ENCODE assay signal across 1 cellular context in genomic region chr1:234973426-234974250, GRCh38.
A peak's percentile ranks its signal among the peaks of the same experiment; 100 is the strongest.
TF ChIP-seq lines count a peak whose summit lies in the region.

No MANE protein-coding gene starts in this region.

TF ChIP-seq in HepG2, 621 proteins besides CTCF, POLR2A, EP300 and RAD21 (continued from another document and continues in another):
- no peak for TF ChIP-seq ARID3A (IDR thresholded peaks at IDR 0.05; ENCODE audit: low read depth, low read length)
- no peak for TF ChIP-seq TRAFD1 (CRISPR knock-in tag; IDR thresholded peaks at IDR 0.05; ENCODE audit: borderline replicate concordance)
- TF ChIP-seq ZNF225 (CRISPR knock-in tag; IDR thresholded peaks at IDR 0.05), result no peak
- no peak for TF ChIP-seq THAP9 (CRISPR knock-in tag; IDR thresholded peaks at IDR 0.05; ENCODE audit: borderline replicate concordance)
- TF ChIP-seq PAXIP1 (CRISPR knock-in tag; conservative IDR thresholded peaks at IDR 0.05), result no peak
- TF ChIP-seq PHF21A (CRISPR knock-in tag; IDR thresholded peaks at IDR 0.05), result no peak
- TF ChIP-seq TRIM22 (IDR thresholded peaks at IDR 0.05), result no peak
- no peak for TF ChIP-seq SRY (CRISPR knock-in tag; IDR thresholded peaks at IDR 0.05)
- no peak for TF ChIP-seq SOX5 (CRISPR knock-in tag; IDR thresholded peaks at IDR 0.05; ENCODE audit: borderline replicate concordance)
- TF ChIP-seq ZNF672 (CRISPR knock-in tag; IDR thresholded peaks at IDR 0.05), result no peak
- no peak for TF ChIP-seq FOXK1 (CRISPR knock-in tag; IDR thresholded peaks at IDR 0.05; ENCODE audit: borderline replicate concordance, low read depth)
- TF ChIP-seq CBX2 (IDR thresholded peaks at IDR 0.05; ENCODE audit: low read depth, low read length), result no peak
- TF ChIP-seq CBX2 (CRISPR knock-in tag; IDR thresholded peaks at IDR 0.05; ENCODE audit: low read depth), result no peak
- no peak for TF ChIP-seq CENPX (CRISPR knock-in tag; IDR thresholded peaks at IDR 0.05)
- TF ChIP-seq TOE1 (CRISPR knock-in tag; IDR thresholded peaks at IDR 0.05), result no peak
- no peak for TF ChIP-seq RBAK (CRISPR knock-in tag; IDR thresholded peaks at IDR 0.05)
- no peak for TF ChIP-seq ZNF780A (CRISPR knock-in tag; IDR thresholded peaks at IDR 0.05)
- no peak for TF ChIP-seq MZF1 (CRISPR knock-in tag; IDR thresholded peaks at IDR 0.05; ENCODE audit: borderline replicate concordance)
- peak; percentile 77; the same call in 1 of the 2 replicates for TF ChIP-seq HNRNPL (IDR thresholded peaks at IDR 0.05; ENCODE audit: low read depth, low read length)
- TF ChIP-seq GATAD2A (CRISPR knock-in tag; IDR thresholded peaks at IDR 0.05), result peak; percentile 43
- TF ChIP-seq NBN (conservative IDR thresholded peaks at IDR 0.05), result no peak
- TF ChIP-seq TEAD2 (CRISPR knock-in tag; IDR thresholded peaks at IDR 0.05), result no peak
- no peak for TF ChIP-seq GLI4 (CRISPR knock-in tag; IDR thresholded peaks at IDR 0.05; ENCODE audit: borderline replicate concordance)
- no peak for TF ChIP-seq ZNF616 (CRISPR knock-in tag; IDR thresholded peaks at IDR 0.05; ENCODE audit: low read depth)
- no peak for TF ChIP-seq NFE2L1 (CRISPR knock-in tag; IDR thresholded peaks at IDR 0.05; ENCODE audit: borderline replicate concordance)
- TF ChIP-seq ZNF605 (CRISPR knock-in tag; IDR thresholded peaks at IDR 0.05), result 0 out of 2 replicates have a peak, but pooled peaks have one; percentile 25
- TF ChIP-seq PRMT3 (CRISPR knock-in tag; IDR thresholded peaks at IDR 0.05; ENCODE audit: borderline replicate concordance, low read depth), result no peak
- TF ChIP-seq ZNF850 (CRISPR knock-in tag; conservative IDR thresholded peaks at IDR 0.05), result no peak
- no peak for TF ChIP-seq ZBTB38 (CRISPR knock-in tag; IDR thresholded peaks at IDR 0.05)
- no peak for TF ChIP-seq CBX5 (CRISPR knock-in tag; IDR thresholded peaks at IDR 0.05; ENCODE audit: borderline replicate concordance)
- TF ChIP-seq DBP (CRISPR knock-in tag; IDR thresholded peaks at IDR 0.05; ENCODE audit: not compliant biosample characterization), result no peak
- no peak for TF ChIP-seq CENPT (CRISPR knock-in tag; IDR thresholded peaks at IDR 0.05; ENCODE audit: low read depth)
- peak in 1 of 2 experiments; percentile 23; a peak in 1 of 4 replicates for TF ChIP-seq NR2F1 (CRISPR knock-in tag; IDR thresholded peaks at IDR 0.05)
- no peak for TF ChIP-seq POGZ (CRISPR knock-in tag; IDR thresholded peaks at IDR 0.05)
- TF ChIP-seq RXRA (CRISPR knock-in tag; IDR thresholded peaks at IDR 0.05), result peak; percentile 52; the same call in 1 of the 2 replicates
- no peak for TF ChIP-seq CCAR2 (optimal IDR thresholded peaks at IDR 0.05; ENCODE audit: low read depth, low read length)
- TF ChIP-seq ZNF75D (CRISPR knock-in tag; IDR thresholded peaks at IDR 0.05; ENCODE audit: borderline replicate concordance), result no peak
- TF ChIP-seq BCL3 (CRISPR knock-in tag; IDR thresholded peaks at IDR 0.05), result no peak
- TF ChIP-seq RARA (CRISPR knock-in tag; IDR thresholded peaks at IDR 0.05), result peak; percentile 68; the same call in 1 of the 2 replicates
- 0 out of 2 replicates have a peak, but pooled peaks have one; percentile 15 for TF ChIP-seq RCOR2 (CRISPR knock-in tag; IDR thresholded peaks at IDR 0.05)
- no peak for TF ChIP-seq ZNF30 (CRISPR knock-in tag; IDR thresholded peaks at IDR 0.05)
- TF ChIP-seq ONECUT2 (CRISPR knock-in tag; IDR thresholded peaks at IDR 0.05), result no peak
- no peak for TF ChIP-seq PTBP1 (IDR thresholded peaks at IDR 0.05; ENCODE audit: low read depth, low read length, poor library complexity, severe bottlenecking)
- TF ChIP-seq SIN3A (IDR thresholded peaks at IDR 0.05; ENCODE audit: borderline replicate concordance, low read depth, low read length), result no peak
- no peak for TF ChIP-seq ZNF20 (CRISPR knock-in tag; IDR thresholded peaks at IDR 0.05)
- TF ChIP-seq ZNF101 (CRISPR knock-in tag; IDR thresholded peaks at IDR 0.05; ENCODE audit: borderline replicate concordance, low read depth), result no peak
- TF ChIP-seq FOXM1 (CRISPR knock-in tag; IDR thresholded peaks at IDR 0.05), result no peak
- TF ChIP-seq SMYD3 (CRISPR knock-in tag; IDR thresholded peaks at IDR 0.05), result no peak
- no peak for TF ChIP-seq THRA (CRISPR knock-in tag; IDR thresholded peaks at IDR 0.05; ENCODE audit: borderline replicate concordance)
- TF ChIP-seq ZNF562 (CRISPR knock-in tag; IDR thresholded peaks at IDR 0.05; ENCODE audit: borderline replicate concordance), result no peak
- no peak for TF ChIP-seq MXD1 (CRISPR knock-in tag; IDR thresholded peaks at IDR 0.05)
- TF ChIP-seq GMEB2 (CRISPR knock-in tag; IDR thresholded peaks at IDR 0.05; ENCODE audit: low read depth), result no peak
